ENCODE assay signal across 31 cellular contexts in the genomic region with DNA sequence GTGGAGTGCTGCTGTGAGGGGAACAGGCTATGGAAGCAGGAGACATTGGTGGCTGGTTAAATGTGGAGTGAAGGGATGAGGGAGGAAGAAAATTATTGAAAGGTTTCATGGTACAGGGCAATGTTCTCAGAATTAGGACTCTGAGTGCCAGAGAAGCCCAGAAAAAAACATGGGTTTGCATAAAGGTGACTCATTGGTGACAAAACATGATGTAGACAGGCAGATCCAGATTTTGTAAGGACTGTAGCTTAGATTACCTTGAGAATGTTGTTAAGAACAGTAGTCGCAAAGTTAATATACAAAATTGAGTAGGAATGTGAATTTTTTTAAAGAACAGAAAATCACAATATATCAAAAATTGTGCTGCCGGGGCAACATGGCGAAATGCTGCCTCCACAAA.
"Had no signal": no experiment of that assay in that cellular context is flagged by ENCODE, and none has a peak within 500 bp of the region (broad histone marks: within the 10 kb centered on the region; RNA-seq: fewer than 3 reads in every experiment).

No MANE protein-coding gene starts in this region.

- H3K4me2 ChIP-seq: hepatocyte had no signal

- ATAC-seq: activated CD4-positive, CD25-positive, alpha-beta regulatory T cell treated with anti-CD3 and anti-CD28 coated beads, Interleukin-2, amount 50 U/mL, for 24 hours; activated CD8-positive, alpha-beta T cell treated with anti-CD3 and anti-CD28 coated beads for 36 hours; activated T-cell treated with anti-CD3 and anti-CD28 coated beads, Interleukin-2, amount 50 U/mL, for 4 hours; activated T-helper 17 cell treated with anti-CD3 and anti-CD28 coated beads, Interleukin-2, amount 50 U/mL, for 72 hours; body of pancreas; gastroesophageal sphincter; heart right ventricle; T-helper 17 cell had no signal

- H3K4me1 ChIP-seq: body of pancreas, colonic mucosa, esophagus muscularis mucosa, gastroesophageal sphincter had no signal

- H3K4me3 ChIP-seq: body of pancreas, cardiac muscle cell, colonic mucosa, esophagus muscularis mucosa, gastroesophageal sphincter, heart right ventricle, hepatocyte had no signal

- H3K27ac ChIP-seq: body of pancreas, cardiac muscle cell, colonic mucosa, esophagus muscularis mucosa, gastroesophageal sphincter, heart right ventricle, hepatocyte, WERI-Rb-1 had no signal

- H3K27me3 ChIP-seq: body of pancreas, cardiac muscle cell, colonic mucosa, esophagus muscularis mucosa, gastroesophageal sphincter, heart right ventricle, hepatocyte had no signal

- H3K36me3 ChIP-seq: cardiac muscle cell, colonic mucosa, esophagus muscularis mucosa, gastroesophageal sphincter, heart right ventricle, WERI-Rb-1 had no signal

- H2AFZ ChIP-seq: hepatocyte had no signal

- H3K9me3 ChIP-seq: colonic mucosa had no signal

- FAIRE-seq: endometrium had no signal

- DNase-seq: activated B cell treated with CpG ODN at 0.5 μM for 24 hours; activated CD4-positive, alpha-beta T cell treated with anti-CD3 and anti-CD28 coated beads for 48 hours; activated CD4-positive, alpha-beta T cell treated with anti-CD3 and anti-CD28 coated beads, Interleukin-2, amount 50 U/mL, for 1 hour; activated CD4-positive, alpha-beta T cell treated with anti-CD3 and anti-CD28 coated beads, Interleukin-2, amount 50 U/mL, for 48 hours; activated CD8-positive, alpha-beta memory T cell treated with anti-CD3 and anti-CD28 coated beads for 24 hours; activated CD8-positive, alpha-beta T cell treated with anti-CD3 and anti-CD28 coated beads for 36 hours; activated effector memory CD4-positive, alpha-beta T cell treated with Interleukin-2 at 50 U/mL for 16 hours; activated gamma-delta T cell treated with Interleukin-2 at 50 U/mL for 16 hours; activated naive CD4-positive, alpha-beta T cell treated with anti-CD3 and anti-CD28 coated beads, Interleukin-2, amount 50 U/mL, for 16 hours; activated naive CD4-positive, alpha-beta T cell treated with Interleukin-2 at 50 U/mL for 16 hours; activated T-cell treated with anti-CD3 and anti-CD28 coated beads, Interleukin-2, amount 50 U/mL, for 4 hours; amniotic stem cell; aorta; body of pancreas; central memory CD4-positive, alpha-beta T cell; cerebellar nuclear complex; colonic mucosa; effector CD8-positive, alpha-beta T cell; erythroblast; foreskin melanocyte; heart right ventricle; T-helper 17 cell; T1000; WERI-Rb-1 had no signal
